ENCODE assay signal across 13 cellular contexts in the genomic region with DNA sequence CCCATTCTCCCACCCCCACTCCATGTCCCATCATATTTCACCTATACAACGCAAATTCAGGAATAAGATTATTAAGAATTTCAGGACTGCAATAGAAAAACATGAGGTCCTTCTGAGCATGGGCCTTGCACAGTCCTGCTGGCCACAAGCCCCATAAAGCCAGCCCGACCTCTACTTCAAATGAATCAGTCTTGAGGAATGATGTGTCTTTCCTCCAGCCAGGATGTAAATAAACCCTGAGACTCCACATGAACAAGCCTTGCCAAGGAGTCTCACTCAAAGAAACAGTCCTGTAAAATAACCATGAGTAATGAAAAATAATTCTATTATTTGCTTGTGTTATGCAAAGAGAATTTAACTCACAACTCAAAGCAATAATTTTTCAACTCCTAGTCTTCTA.
DNase-seq lines count a peak whose midpoint lies in the region; ATAC-seq, FAIRE-seq and TF ChIP-seq lines count a peak whose summit lies in the region.
"Had no signal": no experiment of that assay in that cellular context is flagged by ENCODE, and none has a peak within 500 bp of the region (broad histone marks: within the 10 kb centered on the region; RNA-seq: fewer than 3 reads in every experiment).

No MANE protein-coding gene starts in this region.

- no peak overlapping the region for H2AFZ ChIP-seq in astrocyte (ENCODE audit: low read depth, low read length)

- H3K9me3 ChIP-seq in astrocyte (ENCODE audit: insufficient read depth, low read depth, low read length) (no peaks in the 10 kb centered on the region), aorta (ENCODE audit: control insufficient read depth, low read length) (no peaks in the 10 kb centered on the region)
- H3K9me3 ChIP-seq: vagina had no signal

- DNase-seq in HS-5 (ENCODE audit: low read depth), result peak; percentile 82
- DNase-seq in astrocyte (ENCODE audit: low read depth), result peak; percentile 98
- peak; percentile 99 for DNase-seq in iris pigment epithelial cell (ENCODE audit: low read depth)
- peak in 1 of 2 donors; percentile 78 for DNase-seq in aorta
- no peak for DNase-seq in stimulated activated CD4-positive, alpha-beta T cell treated with anti-CD3 and anti-CD28 coated beads, Interleukin-4, amount 100 ng/mL, for 1 hour
- no peak for DNase-seq in NCI-H1417 treated with DMSO at 0.1 percent for 48 hours (lab: John Stamatoyannopoulos, UW)
- DNase-seq: activated T-cell treated with anti-CD3 and anti-CD28 coated beads, Interleukin-2, amount 50 U/mL, for 4 hours; DND-41; head of caudate nucleus; OCI-M1 had no signal

- no peak for TF ChIP-seq CTCF in astrocyte (IDR thresholded peaks at IDR 0.05; ENCODE audit: insufficient read depth, low read depth, low read length)

- peak overlapping the region; percentile 75 for H3K27ac Mint-ChIP-seq in astrocyte (ENCODE audit: unreplicated experiment)
- H3K27ac Mint-ChIP-seq: memory B cell had no signal

- H3K4me1 ChIP-seq in astrocyte (ENCODE audit: insufficient read depth, low read length) (peaks cover 35% of the 10 kb centered on the region), aorta (ENCODE audit: control insufficient read depth in 1 of 2, insufficient read depth in 2 of 2, low read length in 2 of 2) (peaks cover 3 to 6% of the 10 kb centered on the region in 2 donors)
- H3K4me1 ChIP-seq: vagina had no signal

- no peaks in the 10 kb centered on the region for H3K79me2 ChIP-seq in astrocyte (ENCODE audit: insufficient read depth, low read length)

- H3K36me3 Mint-ChIP-seq in astrocyte (ENCODE audit: low read depth, unreplicated experiment), result no peaks in the 10 kb centered on the region
- H3K36me3 Mint-ChIP-seq: memory B cell had no signal

- H3K4me3 Mint-ChIP-seq in astrocyte (ENCODE audit: unreplicated experiment), result no peak overlapping the region
- H3K4me3 Mint-ChIP-seq: activated T-cell treated with anti-CD3 and anti-CD28 coated beads, Interleukin-2, amount 50 U/mL, for 4 hours; memory B cell had no signal

- H3K27ac ChIP-seq in astrocyte (ENCODE audit: low read depth, low read length), result peak overlapping the region; percentile 57
- H3K27ac ChIP-seq in aorta (ENCODE audit: low read depth in 1 of 2, low read length in 2 of 2), result peak overlapping the region in 1 of 2 donors; percentile 64
- H3K27ac ChIP-seq: vagina had no signal

- peak overlapping the region; percentile 67 for H3K4me2 ChIP-seq in astrocyte (ENCODE audit: low read length)

- H3K4me3 ChIP-seq in astrocyte (ENCODE audit: insufficient read depth, low read depth, low read length) (no peak overlapping the region), aorta (ENCODE audit: low read length in 2 of 2) (no peak overlapping the region)
- H3K4me3 ChIP-seq: vagina had no signal

- WGBS in aorta, 2 donors, result 3 to 6% methylated on average over 2 of the region's 2 CpGs

- no peaks in the 10 kb centered on the region for H3K27me3 ChIP-seq in astrocyte (ENCODE audit: insufficient read depth, low read length)
- no peaks in the 10 kb centered on the region for H3K27me3 ChIP-seq in aorta (ENCODE audit: control insufficient read depth in 1 of 2, insufficient read depth in 2 of 2, low read length in 1 of 2)
- H3K27me3 ChIP-seq: vagina had no signal

- H3K4me1 Mint-ChIP-seq in astrocyte (ENCODE audit: low read depth, unreplicated experiment), result peaks cover 38% of the 10 kb centered on the region
- H3K4me1 Mint-ChIP-seq: memory B cell had no signal

- H3K9ac ChIP-seq in astrocyte (ENCODE audit: low read length), result no peak overlapping the region

- ATAC-seq in aorta (ENCODE audit: low FRiP score) (peak; percentile 81), GM18517 (IDR thresholded peaks at IDR 0.05; ENCODE audit: unreplicated experiment) (no peak)
- ATAC-seq: activated T-cell treated with anti-CD3 and anti-CD28 coated beads, Interleukin-2, amount 50 U/mL, for 4 hours had no signal

- H3K27me3 Mint-ChIP-seq in astrocyte (ENCODE audit: low read depth, unreplicated experiment), result no peaks in the 10 kb centered on the region
- H3K27me3 Mint-ChIP-seq: memory B cell had no signal

- H3K9me3 Mint-ChIP-seq in astrocyte (ENCODE audit: unreplicated experiment), result no peaks in the 10 kb centered on the region
- H3K9me3 Mint-ChIP-seq: activated T-cell treated with anti-CD3 and anti-CD28 coated beads, Interleukin-2, amount 50 U/mL, for 4 hours; memory B cell had no signal

- H4K20me1 ChIP-seq in astrocyte (ENCODE audit: insufficient read depth, low read length), result no peaks in the 10 kb centered on the region

- intact Hi-C loops in aorta (cut with DNase I), result loop anchor here in 1 of 2 donors (5.0 to 10.0 kb wide), 2 partner anchors 85 to 108 kb away; no protein-coding TSS in a partner anchor

- H3K36me3 ChIP-seq in astrocyte (ENCODE audit: insufficient read depth, low read length) (no peaks in the 10 kb centered on the region), aorta (ENCODE audit: control insufficient read depth in 1 of 2, insufficient read depth in 2 of 2, low read length in 1 of 2) (no peaks in the 10 kb centered on the region)
- H3K36me3 ChIP-seq: vagina had no signal

- peak; percentile 95 for FAIRE-seq in astrocyte (lab: Jason Lieb, UNC)

Comparison
In these comparisons a context has a peak if more than half of its experiments do, and no peak if none do; other contexts are left out.
1. DNase-seq: peak in HS-5 (single experiment), astrocyte (single experiment) and iris pigment epithelial cell (single experiment); none in stimulated activated CD4-positive, alpha-beta T cell treated with anti-CD3 and anti-CD28 coated beads, Interleukin-4, amount 100 ng/mL, for 1 hour (single experiment) and NCI-H1417 treated with DMSO at 0.1 percent for 48 hours (single experiment).